Comparison of ENCODE assay signal across 23 cellular contexts in the genomic region with DNA sequence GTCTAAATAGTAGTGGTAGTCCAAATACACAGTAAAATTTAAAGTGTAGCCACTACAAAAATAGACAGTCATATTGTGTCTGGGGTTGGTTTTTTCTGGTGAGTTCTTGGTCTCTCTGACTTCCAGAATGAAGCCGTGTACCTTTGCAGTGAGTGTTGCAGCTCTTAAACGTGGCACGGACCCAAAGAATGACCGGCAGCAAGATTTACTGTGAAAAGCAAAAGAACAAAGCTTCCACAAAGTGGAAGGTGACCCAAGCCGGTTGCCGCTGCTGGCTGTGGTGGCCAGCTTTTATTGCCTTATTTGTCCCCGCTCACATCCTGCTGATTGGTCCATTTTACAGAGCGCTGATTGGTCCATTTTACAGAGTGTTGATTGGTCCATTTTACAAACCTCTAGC.
DNase-seq lines count a peak whose midpoint lies in the region; ATAC-seq, FAIRE-seq and TF ChIP-seq lines count a peak whose summit lies in the region.
"Had no signal": no experiment of that assay in that cellular context is flagged by ENCODE, and none has a peak within 500 bp of the region (broad histone marks: within the 10 kb centered on the region; RNA-seq: fewer than 3 reads in every experiment).

No MANE protein-coding gene starts in this region.

- no peak for TF ChIP-seq POLR2A in HepG2 (IDR thresholded peaks at IDR 0.05; ENCODE audit: insufficient read depth in 1 of 2, low read depth in 2 of 2, low read length in 2 of 2)
- no peak for TF ChIP-seq POLR2A in right lobe of liver (IDR thresholded peaks at IDR 0.05)
- no peak for TF ChIP-seq POLR2A in K562 (conservative IDR thresholded peaks at IDR 0.05)
- no peak for TF ChIP-seq POLR2A in esophagus muscularis mucosa (IDR thresholded peaks at IDR 0.05; ENCODE audit: low read depth)

- FAIRE-seq in HepG2 (lab: Jason Lieb, UNC) (no peak), K562 (lab: Jason Lieb, UNC) (no peak)
- FAIRE-seq: D721Med, G401.6, GM12878, GM12892, GM18507 had no signal

- TF ChIP-seq RAD21 in HepG2 (CRISPR knock-in tag; IDR thresholded peaks at IDR 0.05), result no peak
- TF ChIP-seq RAD21 in K562 (CRISPR knock-in tag; conservative IDR thresholded peaks at IDR 0.05 in 1 of 2, IDR thresholded peaks at IDR 0.05 in 1 of 2), result no peak

- TF ChIP-seq CTCF in HepG2 (CRISPR knock-in tag; IDR thresholded peaks at IDR 0.05) (no peak), right lobe of liver (IDR thresholded peaks at IDR 0.05) (no peak), K562 (IDR thresholded peaks at IDR 0.05 in 2 of 3, conservative IDR thresholded peaks at IDR 0.05 in 1 of 3; ENCODE audit: insufficient read depth in 2 of 3, low read depth in 1 of 3, low read length in 3 of 3) (no peak), esophagus muscularis mucosa (IDR thresholded peaks at IDR 0.05) (no peak), smooth muscle cell (IDR thresholded peaks at IDR 0.05; ENCODE audit: borderline replicate concordance, insufficient read depth, poor library complexity, severe bottlenecking) (no peak), GM10266 (IDR thresholded peaks at IDR 0.05; ENCODE audit: control insufficient read depth, insufficient read depth, low read depth, missing control alignments) (no peak)

- peaks cover 4% of the 10 kb centered on the region for H3F3A ChIP-seq in smooth muscle cell (ENCODE audit: low read depth)

- no peaks in the 10 kb centered on the region for H3K9me1 ChIP-seq in K562 (ENCODE audit: control insufficient read depth, insufficient read depth, low read length)

- peaks cover 15% of the 10 kb centered on the region for H3K4me1 ChIP-seq in HepG2 (ENCODE audit: insufficient read depth, low read length)
- no peaks in the 10 kb centered on the region for H3K4me1 ChIP-seq in right lobe of liver
- H3K4me1 ChIP-seq in K562 (replicated peaks in 1 of 2; ENCODE audit: control insufficient read depth in 2 of 2, insufficient read depth in 2 of 2, low read length in 2 of 2), result no peaks in the 10 kb centered on the region
- H3K4me1 ChIP-seq in esophagus muscularis mucosa, result no peaks in the 10 kb centered on the region
- no peaks in the 10 kb centered on the region for H3K4me1 ChIP-seq in smooth muscle cell (ENCODE audit: low read depth)
- H3K4me1 ChIP-seq: A549; BLaER1 treated with 17β-estradiol and CSF1 and Interleukin-3, amounts not matched to agents 10 nM and 100 nM had no signal

- ATAC-seq in HepG2 (no peak), right lobe of liver (no peak), K562 (no peak)
- ATAC-seq: A549; CD8-positive, alpha-beta T cell; GM12878 had no signal

- H3K9me3 ChIP-seq in HepG2 (ENCODE audit: low read length) (no peaks in the 10 kb centered on the region), right lobe of liver (no peaks in the 10 kb centered on the region), K562 (replicated peaks; ENCODE audit: control insufficient read depth, insufficient read depth, low read depth, low read length) (no peaks in the 10 kb centered on the region), esophagus muscularis mucosa (no peaks in the 10 kb centered on the region), smooth muscle cell (replicated peaks; ENCODE audit: low read depth) (no peaks in the 10 kb centered on the region)
- H3K9me3 ChIP-seq: A549 had no signal

- no peaks in the 10 kb centered on the region for H3K27me3 ChIP-seq in HepG2 (ENCODE audit: control insufficient read depth in 1 of 2, insufficient read depth in 2 of 2, low read length in 2 of 2)
- H3K27me3 ChIP-seq in right lobe of liver, result no peaks in the 10 kb centered on the region
- H3K27me3 ChIP-seq in K562 (ENCODE audit: control insufficient read depth in 2 of 2, insufficient read depth in 2 of 2, low read length in 2 of 2), result peaks cover 0 to 7% of the 10 kb centered on the region in 2 experiments; a peak in 2 of 5 replicates
- H3K27me3 ChIP-seq in esophagus muscularis mucosa, result no peaks in the 10 kb centered on the region
- H3K27me3 ChIP-seq in smooth muscle cell (ENCODE audit: low read depth), result no peaks in the 10 kb centered on the region
- H3K27me3 ChIP-seq: BLaER1 treated with 17β-estradiol and CSF1 and Interleukin-3, amounts not matched to agents 10 nM and 100 nM had no signal

- no TSS peak for BruUV-seq in HepG2 (replicated peaks; lab: Mats Ljungman, UMichigan)
- BruUV-seq in K562 (replicated peaks; lab: Mats Ljungman, UMichigan), result no TSS peak

- DNase-seq in HepG2 (ENCODE audit: low spot score) (no peak), right lobe of liver (no peak), K562 (ENCODE audit: extremely low read depth in 1 of 4, low spot score in 3 of 4) (no peak), esophagus muscularis mucosa (ENCODE audit: extremely low spot score) (peak; percentile 82), smooth muscle cell (lab: John Stamatoyannopoulos, UW; ENCODE audit: unreplicated experiment) (no peak), GM10266 (ENCODE audit: extremely low spot score) (no peak)
- DNase-seq in activated CD4-positive, alpha-beta T cell treated with anti-CD3 and anti-CD28 coated beads for 48 hours, result no peak
- DNase-seq: AML-193; Caco-2; Calu3; CD4-positive, alpha-beta T cell; CD8-positive, alpha-beta T cell; DMS79 treated with DMSO at 0.1 percent for 48 hours; GF-D8 had no signal

- in situ Hi-C loops in HepG2 (cut with HindIII; ENCODE audit: extremely low pct_ligation_motif_present, low pct_unique_long_range_greater_than_20kb), result no loop called here
- in situ Hi-C loops in K562 (cut with MboI), result no loop called here

- H3K27ac ChIP-seq in HepG2 (ENCODE audit: extremely low read length, insufficient read depth, low read length), result no peak overlapping the region
- no peak overlapping the region for H3K27ac ChIP-seq in right lobe of liver
- H3K27ac ChIP-seq in K562 (ENCODE audit: extremely low read depth, low read depth, low read length), result no peak overlapping the region
- no peak overlapping the region for H3K27ac ChIP-seq in esophagus muscularis mucosa (replicated peaks in 1 of 4)
- no peak overlapping the region for H3K27ac ChIP-seq in smooth muscle cell (ENCODE audit: low read depth)
- H3K27ac ChIP-seq: 22Rv1; A549; BLaER1 treated with 17β-estradiol and CSF1 and Interleukin-3, amounts not matched to agents 10 nM and 100 nM; C4-2B had no signal

- H3K36me3 ChIP-seq in HepG2 (replicated peaks in 1 of 2; ENCODE audit: control insufficient read depth in 1 of 2, insufficient read depth in 2 of 2, low read length in 2 of 2) (no peaks in the 10 kb centered on the region), right lobe of liver (no peaks in the 10 kb centered on the region), K562 (ENCODE audit: control insufficient read depth, insufficient read depth, low read length) (no peaks in the 10 kb centered on the region), esophagus muscularis mucosa (no peaks in the 10 kb centered on the region), smooth muscle cell (ENCODE audit: low read depth) (no peaks in the 10 kb centered on the region)
- H3K36me3 ChIP-seq: BLaER1 treated with 17β-estradiol and CSF1 and Interleukin-3, amounts not matched to agents 10 nM and 100 nM had no signal

- CTCF ChIA-PET in HepG2 (lab: Yijun Ruan, JAX; ENCODE audit: low intra/inter-chr PET ratio, low total read pairs) (no interaction called here), K562 (lab: Yijun Ruan, JAX; ENCODE audit: low intra/inter-chr PET ratio) (no interaction called here)

- 81% methylated on average over 8 of the region's 8 CpGs for WGBS in HepG2 (ENCODE audit: low lambda C conversion rate)
- WGBS in right lobe of liver (ENCODE audit: insufficient coverage, low coverage, low lambda C conversion rate, missing lambda C conversion rate), result 92% methylated on average over 5 of the region's 8 CpGs
- 33% methylated on average over 8 of the region's 8 CpGs for WGBS in K562 (ENCODE audit: insufficient coverage, low coverage, missing lambda C conversion rate)
- WGBS in esophagus muscularis mucosa, result 95% methylated on average over 8 of the region's 8 CpGs
- WGBS in smooth muscle cell (ENCODE audit: low lambda C conversion rate), result 97% methylated on average over 8 of the region's 8 CpGs

- intact Hi-C loops in HepG2 (cut with micrococcal nuclease; ENCODE audit: unreplicated experiment) (no loop called here), right lobe of liver (cut with DNase I) (no loop called here), K562 (cut with micrococcal nuclease) (no loop called here), esophagus muscularis mucosa (cut with DNase I) (no loop called here)

- H3K9ac ChIP-seq in HepG2 (ENCODE audit: insufficient read depth, low read depth, low read length) (no peak overlapping the region), K562 (ENCODE audit: insufficient read depth in 1 of 2, low read depth in 2 of 2, low read length in 2 of 2) (no peak overlapping the region), smooth muscle cell (ENCODE audit: low read depth) (no peak overlapping the region)
- H3K9ac ChIP-seq: BLaER1 treated with 17β-estradiol and CSF1 and Interleukin-3, amounts not matched to agents 10 nM and 100 nM had no signal

- H2AFZ ChIP-seq in HepG2 (ENCODE audit: low read length) (no peak overlapping the region), K562 (ENCODE audit: low read depth, low read length) (no peak overlapping the region), smooth muscle cell (ENCODE audit: low read depth) (no peak overlapping the region)

- TF ChIP-seq EP300 in HepG2 (IDR thresholded peaks at IDR 0.05; ENCODE audit: low read depth in 2 of 2, low read length in 2 of 2) (no peak), HepG2 (CRISPR knock-in tag; IDR thresholded peaks at IDR 0.05; ENCODE audit: borderline replicate concordance) (no peak), K562 (IDR thresholded peaks at IDR 0.05; ENCODE audit: low read length) (no peak), esophagus muscularis mucosa (IDR thresholded peaks at IDR 0.05) (no peak)

- no peaks in the 10 kb centered on the region for H3K79me2 ChIP-seq in HepG2 (ENCODE audit: insufficient read depth, low read length)
- H3K79me2 ChIP-seq in K562 (ENCODE audit: control insufficient read depth, insufficient read depth, low read length), result no peaks in the 10 kb centered on the region
- H3K79me2 ChIP-seq in smooth muscle cell (ENCODE audit: low read depth), result no peaks in the 10 kb centered on the region

- POLR2A ChIA-PET in HepG2 (lab: Yijun Ruan, JAX) (interaction anchor here (0.6 kb wide), 1 partner anchor 11 kb away, joined by 3 read pairs; no protein-coding TSS in a partner anchor), K562 (lab: Yijun Ruan, JAX) (no interaction called here)

- H3K4me3 ChIP-seq in HepG2 (replicated peaks in 1 of 3; ENCODE audit: insufficient read depth in 1 of 3, low read depth in 2 of 3, low read length in 3 of 3), result no peak overlapping the region
- no peak overlapping the region for H3K4me3 ChIP-seq in right lobe of liver
- H3K4me3 ChIP-seq in K562, result no peak overlapping the region
- no peak overlapping the region for H3K4me3 ChIP-seq in esophagus muscularis mucosa
- no peak overlapping the region for H3K4me3 ChIP-seq in smooth muscle cell
- H3K4me3 ChIP-seq: A549; BLaER1 treated with 17β-estradiol and CSF1 and Interleukin-3, amounts not matched to agents 10 nM and 100 nM; GM12878 had no signal

- H4K20me1 ChIP-seq in HepG2 (ENCODE audit: insufficient read depth, low read length) (no peaks in the 10 kb centered on the region), K562 (replicated peaks; ENCODE audit: control insufficient read depth, insufficient read depth, low read length) (no peaks in the 10 kb centered on the region), smooth muscle cell (ENCODE audit: low read depth) (no peaks in the 10 kb centered on the region)
- H4K20me1 ChIP-seq: BLaER1 treated with 17β-estradiol and CSF1 and Interleukin-3, amounts not matched to agents 10 nM and 100 nM had no signal

- H3K4me2 ChIP-seq in HepG2 (ENCODE audit: low read depth, low read length) (no peak overlapping the region), K562 (ENCODE audit: insufficient read depth, low read length) (no peak overlapping the region), smooth muscle cell (no peak overlapping the region)
- H3K4me2 ChIP-seq: A549; BLaER1 treated with 17β-estradiol and CSF1 and Interleukin-3, amounts not matched to agents 10 nM and 100 nM had no signal

Comparison
In these comparisons a context has a peak if more than half of its experiments do, and no peak if none do; other contexts are left out.
1. Of the 241 proteins assayed by ChIP-seq in both HepG2 and K562: peak only in HepG2: NFYB; only in K562: none; in both: none; in neither: 240.